Comparison of ENCODE assay signal across 25 cellular contexts in genomic region chr1:172875892-172876291, GRCh38.
"Had no signal": no experiment of that assay in that cellular context is flagged by ENCODE, and none has a peak within 500 bp of the region (broad histone marks: within the 10 kb centered on the region; RNA-seq: fewer than 3 reads in every experiment).

No MANE protein-coding gene starts in this region.

- H3K4me1 Mint-ChIP-seq: neural crest cell had no signal

- H3K27ac ChIP-seq: coronary artery, esophagus muscularis mucosa, foreskin keratinocyte, gastroesophageal sphincter, heart left ventricle, hepatocyte, left ventricle myocardium inferior, lower lobe of right lung, neutrophil, pancreas, right lobe of liver, thoracic aorta, tibial nerve, upper lobe of left lung had no signal

- H3K27me3 Mint-ChIP-seq: naive thymus-derived CD8-positive, alpha-beta T cell had no signal

- H3K36me3 ChIP-seq: esophagus muscularis mucosa, gastroesophageal sphincter, heart left ventricle, left ventricle myocardium inferior, lower lobe of right lung, neutrophil, pancreas, right lobe of liver, thoracic aorta, tibial nerve, upper lobe of left lung had no signal

- H3K9me3 ChIP-seq: esophagus muscularis mucosa, gastroesophageal sphincter, left ventricle myocardium inferior, lower lobe of right lung, neutrophil, pancreas, right lobe of liver, thoracic aorta, upper lobe of left lung had no signal

- H3K79me2 ChIP-seq: hepatocyte had no signal

- H3K27me3 ChIP-seq: esophagus muscularis mucosa, gastroesophageal sphincter, heart left ventricle, hepatocyte, neutrophil, pancreas, right lobe of liver, tibial nerve, upper lobe of left lung had no signal

- ATAC-seq: gastroesophageal sphincter; heart left ventricle; left cardiac atrium; lower lobe of right lung; naive thymus-derived CD8-positive, alpha-beta T cell; pancreas; right lobe of liver had no signal

- H3K4me3 ChIP-seq: coronary artery, esophagus muscularis mucosa, gastroesophageal sphincter, heart left ventricle, hepatocyte, left ventricle myocardium inferior, lower lobe of right lung, pancreas, right lobe of liver, smooth muscle cell, thoracic aorta, tibial nerve, upper lobe of left lung had no signal

- H3K4me3 Mint-ChIP-seq: naive thymus-derived CD8-positive, alpha-beta T cell; neural crest cell had no signal

- H3K4me2 ChIP-seq: hepatocyte, smooth muscle cell had no signal

- H2AFZ ChIP-seq: hepatocyte had no signal

- H3K27ac Mint-ChIP-seq: naive thymus-derived CD8-positive, alpha-beta T cell had no signal

- H3K36me3 Mint-ChIP-seq: naive thymus-derived CD8-positive, alpha-beta T cell had no signal

- DNase-seq: dermis blood vessel endothelial cell; effector memory CD4-positive, alpha-beta T cell; foreskin keratinocyte; heart left ventricle; left cardiac atrium; left ventricle myocardium inferior; lower lobe of right lung; naive thymus-derived CD8-positive, alpha-beta T cell; pancreas; right lobe of liver; stimulated activated CD4-positive, alpha-beta T cell treated with anti-CD3 and anti-CD28 coated beads, Interleukin-12 subunit alpha, Interleukin-12 subunit beta, amount 100 ng/mL, for 4 hours; stimulated activated CD4-positive, alpha-beta T cell treated with anti-CD3 and anti-CD28 coated beads, Interleukin-1b, Interleukin-23, amount 100 ng/mL, for 48 hours; stimulated activated CD4-positive, alpha-beta T cell treated with anti-CD3 and anti-CD28 coated beads, Interleukin-4, amount 100 ng/mL, for 1 hour; stimulated activated CD8-positive, alpha-beta memory T cell treated with anti-CD3 and anti-CD28 coated beads, Interleukin-4, amount 100 ng/mL, for 48 hours; stimulated activated naive CD4-positive, alpha-beta T cell treated with Interleukin-2 at 50 U/mL for 16 hours; upper lobe of left lung had no signal

- H3K4me1 ChIP-seq: esophagus muscularis mucosa, gastroesophageal sphincter, heart left ventricle, left ventricle myocardium inferior, lower lobe of right lung, pancreas, right lobe of liver, tibial nerve, upper lobe of left lung had no signal
